ENCODE assay signal across 9 cellular contexts in the genomic region with DNA sequence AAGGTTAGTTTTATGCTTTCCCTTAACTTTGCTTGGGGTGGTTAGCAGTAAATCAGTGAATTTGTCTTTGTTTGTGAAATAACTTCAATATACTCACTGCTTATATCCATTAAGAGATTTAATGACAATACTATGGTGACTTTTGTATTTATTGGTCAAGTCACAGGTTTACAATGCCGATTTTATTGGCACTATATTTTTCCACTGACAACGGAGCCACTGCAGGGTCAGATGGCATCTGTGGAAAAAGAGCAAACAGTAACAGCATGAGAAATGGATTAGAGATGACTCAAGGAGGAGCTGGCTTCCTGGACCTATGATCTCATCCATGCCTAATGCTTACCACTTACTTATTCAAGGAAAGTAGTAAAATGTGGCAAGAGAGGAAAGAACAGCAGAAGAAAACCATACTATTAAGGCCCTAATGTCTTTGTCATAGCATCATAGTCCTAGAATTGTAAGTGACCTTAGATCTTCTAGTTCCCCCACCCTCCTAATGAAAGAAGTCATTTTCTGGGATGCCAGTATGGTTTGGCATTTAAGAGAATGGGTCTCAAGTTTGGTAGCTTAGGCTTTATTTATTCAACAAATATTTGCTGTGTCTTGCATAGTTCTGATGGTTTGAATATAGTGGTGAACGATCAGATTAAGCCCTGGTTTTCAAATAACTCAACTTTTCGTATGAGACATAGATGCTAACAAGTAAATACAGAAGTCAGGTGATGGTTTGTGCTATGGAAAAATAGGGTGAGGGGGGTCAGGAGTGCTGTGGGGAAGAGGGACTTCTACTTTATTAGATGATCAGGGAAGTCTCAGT. TPM values are rescaled to one million over a fixed set of nuclear protein-coding genes. Genes with fewer than 3 reads are reported as not detected.
DNase-seq lines count a peak whose midpoint lies in the region; ATAC-seq and TF ChIP-seq lines count a peak whose summit lies in the region.
"Had no signal": no experiment of that assay in that cellular context is flagged by ENCODE, and none has a peak within 500 bp of the region (broad histone marks: within the 10 kb centered on the region; RNA-seq: fewer than 3 reads in every experiment).

No MANE protein-coding gene starts in this region.

- H3K27ac ChIP-seq in 22Rv1, result peak overlapping the region; percentile 77
- no peak overlapping the region for H3K27ac ChIP-seq in upper lobe of right lung
- H3K27ac ChIP-seq in effector memory CD4-positive, alpha-beta T cell (ENCODE audit: insufficient read depth, low read length, poor library complexity, severe bottlenecking), result no peak overlapping the region

- intact Hi-C loops in upper lobe of right lung (cut with DNase I), result no loop called here

- DNase-seq in HEK293T (ENCODE audit: extremely low spot score) (peak; percentile 39), amniotic stem cell (lab: John Stamatoyannopoulos, UW) (peak; percentile 84), kidney epithelial cell (ENCODE audit: low read depth) (peak; percentile 90), upper lobe of right lung (no peak), iPS-NIHi7 (ENCODE audit: extremely low spot score) (no peak)
- DNase-seq in effector memory CD4-positive, alpha-beta T cell, result no peak
- DNase-seq: effector CD4-positive, alpha-beta T cell had no signal

- ATAC-seq in upper lobe of right lung, result no peak
- no peak for ATAC-seq in GM18867 (IDR thresholded peaks at IDR 0.05; ENCODE audit: unreplicated experiment)

- H3K36me3 ChIP-seq in kidney epithelial cell (ENCODE audit: control insufficient read depth, insufficient read depth, low read length) (peaks cover 3% of the 10 kb centered on the region), upper lobe of right lung (peaks cover 23% of the 10 kb centered on the region)
- H3K36me3 ChIP-seq in effector memory CD4-positive, alpha-beta T cell (ENCODE audit: control insufficient read depth, insufficient read depth, low read length), result no peaks in the 10 kb centered on the region

- H3K9me3 ChIP-seq in upper lobe of right lung, result no peaks in the 10 kb centered on the region
- H3K9me3 ChIP-seq in effector memory CD4-positive, alpha-beta T cell (ENCODE audit: control insufficient read depth, low read length), result no peaks in the 10 kb centered on the region

- no peak overlapping the region for H3K4me3 ChIP-seq in kidney epithelial cell (ENCODE audit: low read depth, low read length)
- H3K4me3 ChIP-seq in upper lobe of right lung, result no peak overlapping the region
- H3K4me3 ChIP-seq in effector memory CD4-positive, alpha-beta T cell (ENCODE audit: insufficient read depth, low read depth, low read length, poor library complexity, severe bottlenecking), result no peak overlapping the region

- POLR2A ChIA-PET in HEK293T (lab: Yijun Ruan, JAX), result no interaction called here

- H3K27me3 ChIP-seq in kidney epithelial cell (ENCODE audit: control insufficient read depth, insufficient read depth, low read length) (no peaks in the 10 kb centered on the region), upper lobe of right lung (no peaks in the 10 kb centered on the region)
- no peaks in the 10 kb centered on the region for H3K27me3 ChIP-seq in effector memory CD4-positive, alpha-beta T cell (replicated peaks; ENCODE audit: control insufficient read depth, insufficient read depth, low read length, poor library complexity, severe bottlenecking)

- no peak for TF ChIP-seq CTCF in 22Rv1 (IDR thresholded peaks at IDR 0.05)
- no peak for TF ChIP-seq CTCF in kidney epithelial cell (IDR thresholded peaks at IDR 0.05; ENCODE audit: insufficient read depth, low read length, poor library complexity, severe bottlenecking)
- TF ChIP-seq CTCF in upper lobe of right lung (IDR thresholded peaks at IDR 0.05), result no peak

- CTCF ChIA-PET in HEK293T (lab: Yijun Ruan, JAX), result interaction anchor here (0.6 kb wide), 1 partner anchor 87 kb away, joined by 4 read pairs; no protein-coding TSS in a partner anchor

- H3K4me1 ChIP-seq in upper lobe of right lung, result no peaks in the 10 kb centered on the region
- no peaks in the 10 kb centered on the region for H3K4me1 ChIP-seq in effector memory CD4-positive, alpha-beta T cell (ENCODE audit: control insufficient read depth, insufficient read depth, low read length, poor library complexity, severe bottlenecking)

TF ChIP-seq in HEK293T, 16 proteins besides CTCF, POLR2A, EP300 and RAD21:
- TF ChIP-seq FOXK2 (IDR thresholded peaks at IDR 0.05) (peak; percentile 28; the same call in 1 of the 2 replicates), FOXM1 (IDR thresholded peaks at IDR 0.05; ENCODE audit: borderline replicate concordance) (peak; percentile 56; the same call in 1 of the 2 replicates), FOXA1 (IDR thresholded peaks at IDR 0.05) (peak; percentile 45; the same call in 1 of the 2 replicates), ZNF384 (IDR thresholded peaks at IDR 0.05) (no peak), ELF4 (IDR thresholded peaks at IDR 0.05) (no peak), TARDBP (IDR thresholded peaks at IDR 0.05) (no peak), ARNT (IDR thresholded peaks at IDR 0.05) (peak; percentile 87), HDGF (IDR thresholded peaks at IDR 0.05; ENCODE audit: borderline replicate concordance) (no peak), LEF1 (IDR thresholded peaks at IDR 0.05; ENCODE audit: borderline replicate concordance) (peak; percentile 88), L3MBTL2 (conservative IDR thresholded peaks at IDR 0.05) (no peak), BHLHE40 (IDR thresholded peaks at IDR 0.05; ENCODE audit: borderline replicate concordance) (no peak), CTBP1 (IDR thresholded peaks at IDR 0.05; ENCODE audit: borderline replicate concordance) (peak; percentile 98)
- TF ChIP-seq, protein P1, sequence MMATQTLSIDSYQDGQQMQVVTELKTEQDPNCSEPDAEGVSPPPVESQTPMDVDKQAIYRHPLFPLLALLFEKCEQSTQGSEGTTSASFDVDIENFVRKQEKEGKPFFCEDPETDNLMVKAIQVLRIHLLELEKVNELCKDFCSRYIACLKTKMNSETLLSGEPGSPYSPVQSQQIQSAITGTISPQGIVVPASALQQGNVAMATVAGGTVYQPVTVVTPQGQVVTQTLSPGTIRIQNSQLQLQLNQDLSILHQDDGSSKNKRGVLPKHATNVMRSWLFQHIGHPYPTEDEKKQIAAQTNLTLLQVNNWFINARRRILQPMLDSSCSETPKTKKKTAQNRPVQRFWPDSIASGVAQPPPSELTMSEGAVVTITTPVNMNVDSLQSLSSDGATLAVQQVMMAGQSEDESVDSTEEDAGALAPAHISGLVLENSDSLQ (IDR thresholded peaks at IDR 0.05), result peak; percentile 95

RNA-seq across cellular contexts. Expression of a gene that starts 18.5 kb away (rescaled TPM):
- total RNA-seq in kidney epithelial cell, result 13.2 and 15.5 TPM in 2 replicates
- total RNA-seq in upper lobe of right lung, result 82.4 TPM

Comparison
In these comparisons a context has a peak if more than half of its experiments do, and no peak if none do; other contexts are left out.
1. DNase-seq: peak in HEK293T (single experiment), amniotic stem cell (single experiment) and kidney epithelial cell (single experiment); none in upper lobe of right lung (single experiment), iPS-NIHi7 (single experiment) and effector memory CD4-positive, alpha-beta T cell (0 of 3).